8 cellular contexts compared by ENCODE assay signal in the genomic region with DNA sequence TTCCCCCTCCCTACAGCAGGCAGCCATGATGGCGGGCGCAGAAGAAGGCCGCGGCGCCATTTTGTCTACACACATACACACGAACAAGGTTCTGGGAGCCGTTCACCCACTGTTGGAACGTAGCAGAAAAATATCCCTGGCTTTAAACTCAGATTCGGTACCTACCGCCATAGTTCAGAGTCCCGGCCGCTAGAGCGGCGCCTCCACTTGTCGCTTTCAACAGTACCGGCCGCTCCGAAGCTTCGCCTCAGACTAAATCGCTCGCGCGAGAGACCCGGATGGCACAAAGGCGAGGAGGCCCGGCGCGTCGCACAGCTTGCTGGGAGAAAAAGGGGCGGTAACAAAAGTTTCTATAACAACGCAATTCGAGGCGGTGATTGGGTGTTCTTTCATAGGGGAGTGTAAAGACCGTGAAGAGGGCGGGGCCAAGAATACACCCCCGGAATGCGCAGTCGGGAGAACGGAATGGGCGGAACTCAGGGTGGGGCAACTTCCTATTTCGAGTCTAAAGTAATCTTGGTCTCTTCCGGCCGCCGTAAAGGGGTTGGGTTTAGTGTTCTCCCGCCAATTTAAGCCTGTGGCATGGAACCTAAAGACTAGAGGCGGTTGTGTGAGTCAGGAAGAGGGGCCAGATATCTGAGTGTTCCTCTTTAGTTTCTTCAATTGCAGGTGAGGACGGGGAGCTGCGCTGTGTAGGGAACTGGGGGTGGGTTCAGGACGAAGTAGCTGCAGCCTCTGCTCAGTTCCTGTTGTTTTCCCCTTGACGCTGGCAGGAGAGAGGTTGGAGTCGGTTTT. TPM values are rescaled to one million over a fixed set of nuclear protein-coding genes. Genes with fewer than 3 reads are reported as not detected.
A peak's percentile ranks its signal among the peaks of the same experiment; 100 is the strongest.
DNase-seq lines count a peak whose midpoint lies in the region; ATAC-seq and TF ChIP-seq lines count a peak whose summit lies in the region.

Gene KNTC1 (plus strand): TSS at position 567 of the 795 bp plus-strand sequence. CDS start 2,815 bp downstream, outside the sequence.
Gene RSRC2 (minus strand): TSS at position 254 of the 795 bp plus-strand sequence. CDS start 83 bp downstream, at position 171.

- POLR2A ChIA-PET in BJ (lab: Charles Lee) = interaction anchor here (0.5 to 1.0 kb wide), 6 partner anchors 9 to 1977 kb away, joined by 3 to 14 read pairs (median 4); partner anchors contain the start of gene ZCCHC8

- TF ChIP-seq CTCF in BJ (IDR thresholded peaks at IDR 0.05; ENCODE audit: insufficient read depth, low read depth, low read length) (no peak), colonic mucosa (IDR thresholded peaks at IDR 0.05) (no peak)

- peak; percentile 99 for DNase-seq in BJ (ENCODE audit: low read depth)
- DNase-seq in GM19240 (ENCODE audit: insufficient read length, low spot score) = peak; percentile 71
- DNase-seq in NCI-H524 treated with DMSO at 0.1 percent for 48 hours (lab: John Stamatoyannopoulos, UW) = peak; percentile 97
- peak; percentile 98 for DNase-seq in activated CD4-positive, alpha-beta T cell treated with anti-CD3 and anti-CD28 coated beads for 4 hours
- DNase-seq in colonic mucosa = peak; percentile 100
- DNase-seq in kidney tubule cell (ENCODE audit: low spot score) = peak; percentile 100
- peak; percentile 90 to 97 (median 94) for DNase-seq in stimulated activated CD4-positive, alpha-beta T cell treated with anti-CD3 and anti-CD28 coated beads, Interleukin-1b, Interleukin-23, amount 100 ng/mL, for 24 hours (ENCODE audit: low read depth in 4 of 4, low spot score in 1 of 4)

- CTCF ChIA-PET in BJ (lab: Yijun Ruan, JAX) = interaction anchor here (1.5 kb wide), 1 partner anchor 127 kb away, joined by 3 read pairs; no protein-coding TSS in a partner anchor

- intact Hi-C loops in colonic mucosa (cut with DNase I) = no loop called here

- ATAC-seq in HG03457 (IDR thresholded peaks at IDR 0.05; ENCODE audit: unreplicated experiment) = peak; percentile 86

- H3K36me3 ChIP-seq in BJ (ENCODE audit: control insufficient read depth, insufficient read depth, low read length) (peaks cover 2% of the 10 kb centered on the region), colonic mucosa (no peaks in the 10 kb centered on the region)

- H3K27ac ChIP-seq in colonic mucosa = peak within 1 kb of the TSS; percentile 90

- no peaks in the 10 kb centered on the region for H3K9me3 ChIP-seq in colonic mucosa

- peaks cover 10% of the 10 kb centered on the region for H3K4me1 ChIP-seq in colonic mucosa

- peak within 1 kb of the TSS; percentile 85 to 99 for H3K9ac ChIP-seq in colonic mucosa (ENCODE audit: low read depth in 2 of 2, low read length in 2 of 2)

- H3K4me3 ChIP-seq in BJ (ENCODE audit: low read depth, low read length) = peak within 1 kb of the TSS; percentile 89
- H3K4me3 ChIP-seq in colonic mucosa = peak within 1 kb of the TSS; percentile 50

- H3K27me3 ChIP-seq in BJ (ENCODE audit: control insufficient read depth, insufficient read depth, low read length) = no peaks in the 10 kb centered on the region
- no peaks in the 10 kb centered on the region for H3K27me3 ChIP-seq in colonic mucosa

RNA-seq across cellular contexts. Expression of gene KNTC1, which starts in this region (rescaled TPM):
- polyA plus RNA-seq in BJ (2011; rRNA removed) = 12.5 and 13.6 TPM in 2 replicates
- polyA minus RNA-seq in BJ (2011; rRNA and poly(A)+ RNA removed) = 11.2 and 12.1 TPM in 2 replicates
- total RNA-seq in colonic mucosa = 10 to 100 TPM; 15.1 to 41.2 TPM

RNA-seq across cellular contexts. Expression of gene RSRC2, which starts in this region (rescaled TPM):
- polyA plus RNA-seq in BJ (2011; rRNA removed) = 13.4 and 24.3 TPM in 2 replicates
- polyA minus RNA-seq in BJ (2011; rRNA and poly(A)+ RNA removed) = 9.2 and 11.1 TPM in 2 replicates
- 10 to 100 TPM; 57.8 to 84.5 TPM for total RNA-seq in colonic mucosa

Comparison
In these comparisons a context has a peak if more than half of its experiments do, and no peak if none do; other contexts are left out.
1. Peak in every context shown above with its lines: DNase-seq, ATAC-seq, H3K4me3 ChIP-seq and H3K27ac ChIP-seq.